9 cellular contexts compared by ENCODE assay signal in the genomic region with DNA sequence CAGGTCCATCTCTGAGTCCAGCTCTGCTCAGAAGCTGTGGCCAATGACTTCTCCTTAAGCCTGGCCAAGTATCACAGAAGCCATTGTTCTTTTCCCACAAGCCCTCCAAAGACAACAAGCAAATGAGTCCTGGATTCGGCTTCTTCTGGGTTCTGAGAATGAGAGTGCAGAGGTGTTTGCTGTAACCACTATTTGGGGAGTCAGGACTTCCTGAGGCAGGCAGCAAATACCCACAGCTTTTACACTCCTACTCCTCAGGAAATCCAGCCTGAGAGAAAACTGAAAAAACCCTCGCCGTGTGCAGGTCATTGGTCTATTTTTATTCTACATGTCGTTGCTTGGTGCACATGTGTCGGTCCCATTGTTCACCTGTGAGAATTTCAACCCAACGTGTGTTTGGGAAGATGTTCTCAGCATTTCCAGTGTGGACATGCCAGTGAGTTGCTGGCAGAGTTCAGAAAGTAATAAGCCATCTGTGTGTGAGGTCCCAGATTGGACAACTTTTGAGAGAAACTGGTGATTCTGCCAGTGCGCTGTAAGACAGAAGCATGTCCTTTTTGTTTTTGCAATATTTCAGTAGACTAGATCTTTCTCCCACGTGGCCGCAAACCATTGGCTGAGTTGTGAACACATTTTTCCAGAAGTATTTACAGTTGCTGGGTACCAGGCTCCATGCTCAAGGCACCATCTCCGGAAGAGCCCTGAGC.
A peak's percentile ranks its signal among the peaks of the same experiment; 100 is the strongest.
DNase-seq lines count a peak whose midpoint lies in the region; ATAC-seq and TF ChIP-seq lines count a peak whose summit lies in the region.
"Had no signal": no experiment of that assay in that cellular context is flagged by ENCODE, and none has a peak within 500 bp of the region (broad histone marks: within the 10 kb centered on the region; RNA-seq: fewer than 3 reads in every experiment).

No MANE protein-coding gene starts in this region.

- ATAC-seq in GM18907 (IDR thresholded peaks at IDR 0.05; ENCODE audit: unreplicated experiment), result peak; percentile 62
- ATAC-seq in HG03571 (IDR thresholded peaks at IDR 0.05; ENCODE audit: unreplicated experiment), result peak; percentile 65
- ATAC-seq in HG02623 (IDR thresholded peaks at IDR 0.05; ENCODE audit: unreplicated experiment), result no peak
- no peak for ATAC-seq in HG02588 (IDR thresholded peaks at IDR 0.05; ENCODE audit: unreplicated experiment)

- no peaks in the 10 kb centered on the region for H3K9me3 ChIP-seq in adipocyte (ENCODE audit: control insufficient read depth, low read length)

- H3K4me1 ChIP-seq in adipocyte (ENCODE audit: control insufficient read depth, insufficient read depth, low read length), result peaks cover 27% of the 10 kb centered on the region

- no peaks in the 10 kb centered on the region for H3K36me3 ChIP-seq in adipocyte (ENCODE audit: control insufficient read depth, insufficient read depth, low read length, severe bottlenecking)

- TF ChIP-seq CTCF in AG10803 (conservative IDR thresholded peaks at IDR 0.05; ENCODE audit: low read length), result no peak

- DNase-seq in AG10803 (ENCODE audit: low read depth) (peak; percentile 53), adipocyte (ENCODE audit: low read depth) (no peak), NCI-H524 (lab: John Stamatoyannopoulos, UW) (no peak), SIG-M5 (lab: John Stamatoyannopoulos, UW) (no peak)
- DNase-seq: stimulated activated naive B cell treated with anti-CD40 and anti-IgM and Interleukin-4, amounts not matched to agents 10 μg/mL and 1 μg/mL and 100 μg/mL, for 72 hours had no signal

- no peaks in the 10 kb centered on the region for H3K27me3 ChIP-seq in adipocyte (replicated peaks; ENCODE audit: control insufficient read depth, insufficient read depth, low read length)

- peak overlapping the region; percentile 64 for H3K9ac ChIP-seq in adipocyte (ENCODE audit: low read length)

- no peak overlapping the region for H3K4me3 ChIP-seq in AG10803 (ENCODE audit: low read length)
- no peak overlapping the region for H3K4me3 ChIP-seq in adipocyte (ENCODE audit: low read length)

Comparison
In these comparisons a context has a peak if more than half of its experiments do, and no peak if none do; other contexts are left out.
1. ATAC-seq: peak in GM18907 (single experiment) and HG03571 (single experiment); none in HG02623 (single experiment) and HG02588 (single experiment).